ENCODE assay signal across 23 cellular contexts in genomic region chr11:69257838-69258658, GRCh38. TPM values are rescaled to one million over a fixed set of nuclear protein-coding genes. Genes with fewer than 3 reads are reported as not detected.
DNase-seq lines count a peak whose midpoint lies in the region; ATAC-seq and TF ChIP-seq lines count a peak whose summit lies in the region.
"Had no signal": no experiment of that assay in that cellular context is flagged by ENCODE, and none has a peak within 500 bp of the region (broad histone marks: within the 10 kb centered on the region; RNA-seq: fewer than 3 reads in every experiment).

No MANE protein-coding gene starts in this region.

- H3K4me3 Mint-ChIP-seq in neural crest cell: no peak overlapping the region
- H3K4me3 Mint-ChIP-seq: activated CD8-positive, alpha-beta T cell treated with anti-CD3 and anti-CD28 coated beads, Interleukin-2, amount 10 ng/mL, durations not matched to agents 7 days and 5 days had no signal

- H3K4me1 Mint-ChIP-seq in neural crest cell: peaks cover 18% of the 10 kb centered on the region

- H3K27me3 ChIP-seq in OCI-LY3 (ENCODE audit: low read depth, low read length) (peaks cover 22% of the 10 kb centered on the region), lower lobe of right lung (ENCODE audit: low read depth) (peaks cover 3% of the 10 kb centered on the region)
- H3K27me3 ChIP-seq: ovary had no signal

- peak overlapping the region; percentile 58 for H3K27ac Mint-ChIP-seq in neural crest cell (ENCODE audit: unreplicated experiment)
- H3K27ac Mint-ChIP-seq: activated CD8-positive, alpha-beta T cell treated with anti-CD3 and anti-CD28 coated beads, Interleukin-2, amount 10 ng/mL, durations not matched to agents 7 days and 5 days had no signal

- no peak overlapping the region for H3K27ac ChIP-seq in OCI-LY3 (ENCODE audit: low read length)
- no peak overlapping the region for H3K27ac ChIP-seq in lower lobe of right lung
- H3K27ac ChIP-seq: coronary artery, gastroesophageal sphincter, ovary had no signal

- H2AFZ ChIP-seq in OCI-LY3 (ENCODE audit: low read depth, low read length): peak overlapping the region; percentile 70; the same call in 1 of the 2 replicates

- no peaks in the 10 kb centered on the region for H3K79me2 ChIP-seq in OCI-LY3 (ENCODE audit: low read length)

- DNase-seq in GM10266 (ENCODE audit: extremely low spot score) (peak; percentile 54), neural crest cell (ENCODE audit: low read depth, low spot score) (no peak), lower lobe of right lung (no peak), left colon (no peak)
- DNase-seq in activated T-cell treated with anti-CD3 and anti-CD28 coated beads, Interleukin-2, amount 50 U/mL, for 48 hours: no peak
- DNase-seq: ACHN; activated CD8-positive, alpha-beta T cell treated with anti-CD3 and anti-CD28 coated beads, Interleukin-2, amount 10 ng/mL, durations not matched to agents 7 days and 5 days; activated naive CD4-positive, alpha-beta T cell; activated T-cell treated with anti-CD3 and anti-CD28 coated beads, Interleukin-2, amount 50 U/mL, for 1 hour; C1 segment of cervical spinal cord; KBM-7; NCI-H146; NCI-H2171; NCI-H526; right cardiac atrium; substantia nigra had no signal

- H3K36me3 ChIP-seq in OCI-LY3 (replicated peaks; ENCODE audit: low read depth, low read length): no peaks in the 10 kb centered on the region
- H3K36me3 ChIP-seq in lower lobe of right lung: no peaks in the 10 kb centered on the region
- H3K36me3 ChIP-seq: gastroesophageal sphincter, ovary had no signal

- H3K9ac ChIP-seq in OCI-LY3 (ENCODE audit: low read length): no peak overlapping the region

- no peaks in the 10 kb centered on the region for H3K9me3 ChIP-seq in OCI-LY3 (ENCODE audit: insufficient read depth, low read length)
- peaks cover 7% of the 10 kb centered on the region for H3K9me3 ChIP-seq in lower lobe of right lung
- H3K9me3 ChIP-seq: ovary had no signal

- H3K4me1 ChIP-seq in OCI-LY3 (ENCODE audit: low read length): peaks cover 9% of the 10 kb centered on the region
- H3K4me1 ChIP-seq in lower lobe of right lung: no peaks in the 10 kb centered on the region
- H3K4me1 ChIP-seq: gastroesophageal sphincter had no signal

- H3K27me3 Mint-ChIP-seq in neural crest cell (ENCODE audit: low read depth): no peaks in the 10 kb centered on the region

- no peaks in the 10 kb centered on the region for H4K20me1 ChIP-seq in OCI-LY3 (ENCODE audit: insufficient read depth, low read length)

- H3K9me3 Mint-ChIP-seq in neural crest cell: peaks cover 11% of the 10 kb centered on the region

- TF ChIP-seq CTCF in GM10266 (IDR thresholded peaks at IDR 0.05; ENCODE audit: control insufficient read depth, insufficient read depth, low read depth, missing control alignments) (no peak), OCI-LY3 (IDR thresholded peaks at IDR 0.05; ENCODE audit: low read depth, low read length) (no peak), neural crest cell (conservative IDR thresholded peaks at IDR 0.05) (no peak), lower lobe of right lung (IDR thresholded peaks at IDR 0.05) (no peak)

- ATAC-seq in GM18907 (IDR thresholded peaks at IDR 0.05; ENCODE audit: unreplicated experiment) (peak; percentile 58), HG03175 (IDR thresholded peaks at IDR 0.05; ENCODE audit: unreplicated experiment) (no peak), lower lobe of right lung (no peak), left colon (no peak)
- ATAC-seq: activated CD8-positive, alpha-beta T cell treated with anti-CD3 and anti-CD28 coated beads, Interleukin-2, amount 10 ng/mL, durations not matched to agents 7 days and 5 days; gastroesophageal sphincter; right cardiac atrium had no signal

- intact Hi-C loops in lower lobe of right lung (cut with DNase I) (no loop called here), left colon (cut with DNase I, micrococcal nuclease) (no loop called here)

- no peak overlapping the region for H3K4me3 ChIP-seq in OCI-LY3 (ENCODE audit: low read length)
- no peak overlapping the region for H3K4me3 ChIP-seq in lower lobe of right lung
- H3K4me3 ChIP-seq: coronary artery, gastroesophageal sphincter, ovary had no signal

- H3K36me3 Mint-ChIP-seq in neural crest cell (ENCODE audit: low read depth): no peaks in the 10 kb centered on the region

- peak overlapping the region; percentile 23; the same call in 1 of the 2 replicates for H3K4me2 ChIP-seq in OCI-LY3 (ENCODE audit: low read length)

RNA-seq across cellular contexts. Expression of gene MYEOV, which starts 35.9 kb away (rescaled TPM):
- 0.16 and 0.35 TPM in 2 replicates for total RNA-seq in neural crest cell
- 1.2 TPM for total RNA-seq in lower lobe of right lung
- total RNA-seq in left colon: 1 to 10 TPM; 3.8 to 8.0 TPM
- total RNA-seq: activated CD8-positive, alpha-beta T cell treated with anti-CD3 and anti-CD28 coated beads, Interleukin-2, amount 10 ng/mL, durations not matched to agents 7 days and 5 days; gastroesophageal sphincter; urinary bladder had no signal
